In the genomic region with DNA sequence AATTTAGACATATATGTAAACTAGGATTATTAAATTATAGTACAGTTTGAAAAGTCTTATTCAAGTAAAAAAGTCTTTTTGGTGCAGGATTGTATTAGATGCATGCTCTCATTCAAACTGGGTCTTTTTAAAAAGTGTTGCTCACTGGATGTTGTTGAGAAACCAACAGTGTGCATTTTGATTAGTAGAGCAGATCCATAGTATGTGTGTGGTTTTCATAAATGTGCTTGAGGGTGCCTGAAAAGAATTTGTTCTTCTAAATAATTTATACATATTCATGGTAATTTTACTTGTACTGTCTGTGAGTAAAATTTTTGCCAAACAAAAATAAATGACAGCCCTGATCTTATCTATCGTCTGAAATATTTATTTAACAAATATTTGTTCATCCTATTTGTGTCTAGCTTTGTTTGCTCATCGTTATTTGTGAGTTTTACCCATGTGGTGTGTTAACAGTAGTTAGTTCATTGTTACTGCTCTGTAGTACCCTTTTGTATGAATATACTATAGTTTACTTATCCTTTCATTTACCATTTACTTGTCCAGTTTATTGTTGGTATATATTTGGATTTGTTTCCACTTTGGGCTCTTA, we compare ENCODE assay signal across 1 cellular context.
TF ChIP-seq lines count a peak whose summit lies in the region.

No MANE protein-coding gene starts in this region.

TF ChIP-seq in GM12878, 131 proteins besides CTCF, POLR2A, EP300 and RAD21 (continued from another document):
- TF ChIP-seq, protein P1, sequence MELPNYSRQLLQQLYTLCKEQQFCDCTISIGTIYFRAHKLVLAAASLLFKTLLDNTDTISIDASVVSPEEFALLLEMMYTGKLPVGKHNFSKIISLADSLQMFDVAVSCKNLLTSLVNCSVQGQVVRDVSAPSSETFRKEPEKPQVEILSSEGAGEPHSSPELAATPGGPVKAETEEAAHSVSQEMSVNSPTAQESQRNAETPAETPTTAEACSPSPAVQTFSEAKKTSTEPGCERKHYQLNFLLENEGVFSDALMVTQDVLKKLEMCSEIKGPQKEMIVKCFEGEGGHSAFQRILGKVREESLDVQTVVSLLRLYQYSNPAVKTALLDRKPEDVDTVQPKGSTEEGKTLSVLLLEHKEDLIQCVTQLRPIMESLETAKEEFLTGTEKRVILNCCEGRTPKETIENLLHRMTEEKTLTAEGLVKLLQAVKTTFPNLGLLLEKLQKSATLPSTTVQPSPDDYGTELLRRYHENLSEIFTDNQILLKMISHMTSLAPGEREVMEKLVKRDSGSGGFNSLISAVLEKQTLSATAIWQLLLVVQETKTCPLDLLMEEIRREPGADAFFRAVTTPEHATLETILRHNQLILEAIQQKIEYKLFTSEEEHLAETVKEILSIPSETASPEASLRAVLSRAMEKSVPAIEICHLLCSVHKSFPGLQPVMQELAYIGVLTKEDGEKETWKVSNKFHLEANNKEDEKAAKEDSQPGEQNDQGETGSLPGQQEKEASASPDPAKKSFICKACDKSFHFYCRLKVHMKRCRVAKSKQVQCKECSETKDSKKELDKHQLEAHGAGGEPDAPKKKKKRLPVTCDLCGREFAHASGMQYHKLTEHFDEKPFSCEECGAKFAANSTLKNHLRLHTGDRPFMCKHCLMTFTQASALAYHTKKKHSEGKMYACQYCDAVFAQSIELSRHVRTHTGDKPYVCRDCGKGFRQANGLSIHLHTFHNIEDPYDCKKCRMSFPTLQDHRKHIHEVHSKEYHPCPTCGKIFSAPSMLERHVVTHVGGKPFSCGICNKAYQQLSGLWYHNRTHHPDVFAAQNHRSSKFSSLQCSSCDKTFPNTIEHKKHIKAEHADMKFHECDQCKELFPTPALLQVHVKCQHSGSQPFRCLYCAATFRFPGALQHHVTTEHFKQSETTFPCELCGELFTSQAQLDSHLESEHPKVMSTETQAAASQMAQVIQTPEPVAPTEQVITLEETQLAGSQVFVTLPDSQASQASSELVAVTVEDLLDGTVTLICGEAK (IDR thresholded peaks at IDR 0.05; ENCODE audit: borderline replicate concordance), result no peak
- TF ChIP-seq, protein P2, sequence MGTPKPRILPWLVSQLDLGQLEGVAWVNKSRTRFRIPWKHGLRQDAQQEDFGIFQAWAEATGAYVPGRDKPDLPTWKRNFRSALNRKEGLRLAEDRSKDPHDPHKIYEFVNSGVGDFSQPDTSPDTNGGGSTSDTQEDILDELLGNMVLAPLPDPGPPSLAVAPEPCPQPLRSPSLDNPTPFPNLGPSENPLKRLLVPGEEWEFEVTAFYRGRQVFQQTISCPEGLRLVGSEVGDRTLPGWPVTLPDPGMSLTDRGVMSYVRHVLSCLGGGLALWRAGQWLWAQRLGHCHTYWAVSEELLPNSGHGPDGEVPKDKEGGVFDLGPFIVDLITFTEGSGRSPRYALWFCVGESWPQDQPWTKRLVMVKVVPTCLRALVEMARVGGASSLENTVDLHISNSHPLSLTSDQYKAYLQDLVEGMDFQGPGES (IDR thresholded peaks at IDR 0.05), result no peak
- TF ChIP-seq ESRRA (IDR thresholded peaks at IDR 0.05; ENCODE audit: low read length), result no peak
- TF ChIP-seq IKZF2 (IDR thresholded peaks at IDR 0.05), result no peak
- TF ChIP-seq, protein P3, sequence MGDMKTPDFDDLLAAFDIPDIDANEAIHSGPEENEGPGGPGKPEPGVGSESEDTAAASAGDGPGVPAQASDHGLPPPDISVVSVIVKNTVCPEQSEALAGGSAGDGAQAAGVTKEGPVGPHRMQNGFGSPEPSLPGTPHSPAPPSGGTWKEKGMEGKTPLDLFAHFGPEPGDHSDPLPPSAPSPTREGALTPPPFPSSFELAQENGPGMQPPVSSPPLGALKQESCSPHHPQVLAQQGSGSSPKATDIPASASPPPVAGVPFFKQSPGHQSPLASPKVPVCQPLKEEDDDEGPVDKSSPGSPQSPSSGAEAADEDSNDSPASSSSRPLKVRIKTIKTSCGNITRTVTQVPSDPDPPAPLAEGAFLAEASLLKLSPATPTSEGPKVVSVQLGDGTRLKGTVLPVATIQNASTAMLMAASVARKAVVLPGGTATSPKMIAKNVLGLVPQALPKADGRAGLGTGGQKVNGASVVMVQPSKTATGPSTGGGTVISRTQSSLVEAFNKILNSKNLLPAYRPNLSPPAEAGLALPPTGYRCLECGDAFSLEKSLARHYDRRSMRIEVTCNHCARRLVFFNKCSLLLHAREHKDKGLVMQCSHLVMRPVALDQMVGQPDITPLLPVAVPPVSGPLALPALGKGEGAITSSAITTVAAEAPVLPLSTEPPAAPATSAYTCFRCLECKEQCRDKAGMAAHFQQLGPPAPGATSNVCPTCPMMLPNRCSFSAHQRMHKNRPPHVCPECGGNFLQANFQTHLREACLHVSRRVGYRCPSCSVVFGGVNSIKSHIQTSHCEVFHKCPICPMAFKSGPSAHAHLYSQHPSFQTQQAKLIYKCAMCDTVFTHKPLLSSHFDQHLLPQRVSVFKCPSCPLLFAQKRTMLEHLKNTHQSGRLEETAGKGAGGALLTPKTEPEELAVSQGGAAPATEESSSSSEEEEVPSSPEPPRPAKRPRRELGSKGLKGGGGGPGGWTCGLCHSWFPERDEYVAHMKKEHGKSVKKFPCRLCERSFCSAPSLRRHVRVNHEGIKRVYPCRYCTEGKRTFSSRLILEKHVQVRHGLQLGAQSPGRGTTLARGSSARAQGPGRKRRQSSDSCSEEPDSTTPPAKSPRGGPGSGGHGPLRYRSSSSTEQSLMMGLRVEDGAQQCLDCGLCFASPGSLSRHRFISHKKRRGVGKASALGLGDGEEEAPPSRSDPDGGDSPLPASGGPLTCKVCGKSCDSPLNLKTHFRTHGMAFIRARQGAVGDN (IDR thresholded peaks at IDR 0.05), result no peak
- no peak for TF ChIP-seq RELA (IDR thresholded peaks at IDR 0.05; ENCODE audit: borderline replicate concordance, partially characterized antibody)
- no peak for TF ChIP-seq ZNF384 (IDR thresholded peaks at IDR 0.05; ENCODE audit: borderline replicate concordance, low read depth, low read length)
